In the genomic region with DNA sequence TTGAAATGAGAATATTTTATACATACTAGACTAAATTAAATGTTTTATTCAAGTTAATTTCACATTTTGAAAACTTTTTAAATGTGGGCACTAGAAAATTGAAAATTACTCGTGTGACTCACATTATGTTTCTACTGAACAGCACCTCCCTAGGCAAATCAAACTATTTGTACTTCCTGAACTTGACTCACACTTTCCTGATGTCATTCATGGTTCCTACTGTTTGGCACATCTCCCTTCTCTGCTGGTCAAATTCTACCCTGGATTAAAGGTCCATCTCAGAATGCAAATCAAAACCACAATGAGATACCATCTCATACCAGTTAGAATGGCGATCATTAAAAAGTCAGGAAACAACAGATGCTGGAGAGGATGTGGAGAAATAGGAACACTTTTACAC, we compare ENCODE assay signal across 1 cellular context.
TF ChIP-seq lines count a peak whose summit lies in the region.

No MANE protein-coding gene starts in this region.

TF ChIP-seq in IMR-90, 13 proteins besides CTCF, POLR2A, EP300 and RAD21 (continued from another document):
- TF ChIP-seq, protein P1, sequence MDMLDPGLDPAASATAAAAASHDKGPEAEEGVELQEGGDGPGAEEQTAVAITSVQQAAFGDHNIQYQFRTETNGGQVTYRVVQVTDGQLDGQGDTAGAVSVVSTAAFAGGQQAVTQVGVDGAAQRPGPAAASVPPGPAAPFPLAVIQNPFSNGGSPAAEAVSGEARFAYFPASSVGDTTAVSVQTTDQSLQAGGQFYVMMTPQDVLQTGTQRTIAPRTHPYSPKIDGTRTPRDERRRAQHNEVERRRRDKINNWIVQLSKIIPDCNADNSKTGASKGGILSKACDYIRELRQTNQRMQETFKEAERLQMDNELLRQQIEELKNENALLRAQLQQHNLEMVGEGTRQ (IDR thresholded peaks at IDR 0.05; ENCODE audit: low read depth, low read length) = no peak
- TF ChIP-seq BHLHE40 (IDR thresholded peaks at IDR 0.05; ENCODE audit: low read depth, low read length) (peak; percentile 32; the same call in 1 of the 2 replicates), FOS (IDR thresholded peaks at IDR 0.05; ENCODE audit: low read depth, low read length) (0 out of 2 replicates have a peak, but pooled peaks have one; percentile 37), SMC3 (IDR thresholded peaks at IDR 0.05; ENCODE audit: low read depth, low read length) (no peak)
